8 cellular contexts compared by ENCODE assay signal in genomic region chr15:63466378-63467192, GRCh38. TPM values are rescaled to one million over a fixed set of nuclear protein-coding genes. Genes with fewer than 3 reads are reported as not detected.
DNase-seq lines count a peak whose midpoint lies in the region; ATAC-seq and TF ChIP-seq lines count a peak whose summit lies in the region.

No MANE protein-coding gene starts in this region.

- H3K27ac Mint-ChIP-seq in immature natural killer cell: no peak overlapping the region

- H3K79me2 ChIP-seq in SU-DHL-6 (ENCODE audit: insufficient read depth, low read length): no peaks in the 10 kb centered on the region

- H3F3A ChIP-seq in SU-DHL-6 (ENCODE audit: insufficient read depth): no peaks in the 10 kb centered on the region

- H3K27me3 ChIP-seq in SU-DHL-6 (ENCODE audit: low read length): no peaks in the 10 kb centered on the region
- no peaks in the 10 kb centered on the region for H3K27me3 ChIP-seq in brain microvascular endothelial cell (replicated peaks)

- peak; percentile 65 for ATAC-seq in GM19397 (IDR thresholded peaks at IDR 0.05; ENCODE audit: unreplicated experiment)
- ATAC-seq in HG02973 (IDR thresholded peaks at IDR 0.05; ENCODE audit: unreplicated experiment): no peak

- TF ChIP-seq CTCF in SU-DHL-6 (IDR thresholded peaks at IDR 0.05; ENCODE audit: insufficient read depth, low read length, poor library complexity, severe bottlenecking): peak; percentile 50
- TF ChIP-seq CTCF in brain microvascular endothelial cell (IDR thresholded peaks at IDR 0.05; ENCODE audit: low read depth, low read length, missing control alignments): peak; percentile 75

- DNase-seq in COLO668 (lab: John Stamatoyannopoulos, UW; ENCODE audit: unreplicated experiment) (peak; percentile 42), NCI-H1092 treated with DMSO at 0.1 percent for 48 hours (lab: John Stamatoyannopoulos, UW) (peak; percentile 74), brain microvascular endothelial cell (peak; percentile 65), immature natural killer cell (peak; percentile 50 to 61 (median 56))
- peak; percentile 35 for DNase-seq in stimulated activated CD8-positive, alpha-beta memory T cell treated with anti-CD3 and anti-CD28 coated beads, Interleukin-12 subunit alpha, Interleukin-12 subunit beta, amount 100 ng/mL, for 1 hour (ENCODE audit: low read depth)

- H3K4me3 Mint-ChIP-seq in immature natural killer cell: no peak overlapping the region

- H2AFZ ChIP-seq in SU-DHL-6 (ENCODE audit: low read depth, low read length, severe bottlenecking): no peak overlapping the region

- H3K4me1 Mint-ChIP-seq in immature natural killer cell: peaks cover under 1 to 3% of the 10 kb centered on the region in 2 donors

- no peak overlapping the region for H3K9ac ChIP-seq in SU-DHL-6 (ENCODE audit: low read length)

- H3K27me3 Mint-ChIP-seq in immature natural killer cell (ENCODE audit: low read depth in 3 of 3): peaks cover 1 to 14% (median 7%) of the 10 kb centered on the region in 3 donors

- no peaks in the 10 kb centered on the region for H3K9me3 Mint-ChIP-seq in immature natural killer cell

- H3K27ac ChIP-seq in SU-DHL-6 (ENCODE audit: low read depth, low read length) (no peak overlapping the region), brain microvascular endothelial cell (no peak overlapping the region)

- H3K4me2 ChIP-seq in SU-DHL-6 (ENCODE audit: low read depth, low read length, poor library complexity, severe bottlenecking): no peak overlapping the region

- no peaks in the 10 kb centered on the region for H3K9me2 ChIP-seq in SU-DHL-6 (replicated peaks; ENCODE audit: insufficient read depth, low read length)

- no peak overlapping the region for H3K4me3 ChIP-seq in SU-DHL-6 (ENCODE audit: insufficient read depth, low read length, poor library complexity, severe bottlenecking)
- no peak overlapping the region for H3K4me3 ChIP-seq in brain microvascular endothelial cell (ENCODE audit: low read depth, low read length)

- H3K36me3 ChIP-seq in SU-DHL-6 (ENCODE audit: low read length) (no peaks in the 10 kb centered on the region), brain microvascular endothelial cell (replicated peaks) (no peaks in the 10 kb centered on the region)

- no peaks in the 10 kb centered on the region for H3K9me3 ChIP-seq in SU-DHL-6 (ENCODE audit: insufficient read depth, low read length)

- no peaks in the 10 kb centered on the region for H3K36me3 Mint-ChIP-seq in immature natural killer cell

- no peaks in the 10 kb centered on the region for H4K20me1 ChIP-seq in SU-DHL-6 (ENCODE audit: low read depth, low read length)

- in situ Hi-C loops in brain microvascular endothelial cell (cut with HindIII; ENCODE audit: low pct_ligation_motif_present, low sequenced_read_pairs): no loop called here

RNA-seq across cellular contexts. Expression of gene USP3, which starts 37.8 kb away (rescaled TPM):
- polyA plus RNA-seq in immature natural killer cell: 10 to 100 TPM; 24.7 to 39.1 (median 32.9) TPM
